Comparison of ENCODE assay signal across 9 cellular contexts in the genomic region with DNA sequence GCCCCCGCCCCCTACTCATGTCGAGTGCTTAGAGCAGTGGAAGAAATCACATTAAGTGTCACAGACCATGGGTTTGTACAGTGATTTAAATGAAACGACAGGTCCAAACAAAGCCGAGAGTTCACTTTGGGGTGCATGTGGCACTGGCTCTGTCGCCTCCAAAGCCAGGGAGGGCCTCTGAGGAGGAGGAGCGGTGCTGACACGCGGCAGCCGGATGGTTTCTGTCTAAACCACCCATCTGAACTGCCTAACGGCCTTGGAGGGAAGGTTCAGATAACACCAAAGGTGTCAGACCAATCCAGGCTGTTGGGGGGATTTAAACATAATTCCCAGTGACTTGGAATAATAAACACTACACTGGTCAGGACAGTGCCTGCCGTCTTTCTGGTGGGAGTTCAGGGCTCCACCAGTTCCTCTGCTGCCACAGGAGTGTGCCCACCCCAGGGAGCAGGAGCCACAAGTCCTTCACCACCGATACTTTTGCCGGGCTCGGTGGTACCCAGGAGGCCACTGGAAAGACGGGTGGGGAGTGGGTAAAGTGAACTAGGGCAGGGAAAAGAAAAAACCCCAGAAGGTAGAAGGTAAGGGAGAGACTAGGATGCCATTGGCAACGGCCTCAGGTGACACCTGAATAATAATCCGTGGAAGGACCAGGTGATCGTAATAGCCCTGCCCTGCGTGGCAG.
DNase-seq lines count a peak whose midpoint lies in the region; ATAC-seq, FAIRE-seq and TF ChIP-seq lines count a peak whose summit lies in the region.
"Had no signal": no experiment of that assay in that cellular context is flagged by ENCODE, and none has a peak within 500 bp of the region (broad histone marks: within the 10 kb centered on the region; RNA-seq: fewer than 3 reads in every experiment).

No MANE protein-coding gene starts in this region.

- peak overlapping the region; percentile 69 for H3K4me3 ChIP-seq in CD4-positive, CD25-positive, alpha-beta regulatory T cell (ENCODE audit: low read depth, low read length)
- H3K4me3 ChIP-seq in effector memory CD4-positive, alpha-beta T cell (ENCODE audit: insufficient read depth, low read depth, low read length, poor library complexity, severe bottlenecking): peak overlapping the region; percentile 26
- H3K4me3 ChIP-seq in rectal smooth muscle tissue (ENCODE audit: low read length): peak overlapping the region; percentile 2

- no peak for DNase-seq in CD4-positive, CD25-positive, alpha-beta regulatory T cell
- no peak for DNase-seq in effector memory CD4-positive, alpha-beta T cell
- DNase-seq in COLO668 (lab: John Stamatoyannopoulos, UW; ENCODE audit: unreplicated experiment) (no peak), GM12891 (ENCODE audit: insufficient read length, low spot score) (no peak), cerebellar cortex (ENCODE audit: low spot score) (no peak)
- DNase-seq: NCI-H510A had no signal

- H3K27ac ChIP-seq in CD4-positive, CD25-positive, alpha-beta regulatory T cell (ENCODE audit: insufficient read depth, low read length, poor library complexity, severe bottlenecking): peak overlapping the region; percentile 75
- peak overlapping the region; percentile 71 for H3K27ac ChIP-seq in effector memory CD4-positive, alpha-beta T cell (ENCODE audit: insufficient read depth, low read length, poor library complexity, severe bottlenecking)
- peak overlapping the region; percentile 82 for H3K27ac ChIP-seq in rectal smooth muscle tissue (ENCODE audit: low read depth, low read length)

- no peaks in the 10 kb centered on the region for H3K27me3 Mint-ChIP-seq in CD4-positive, CD25-positive, alpha-beta regulatory T cell
- no peaks in the 10 kb centered on the region for H3K27me3 Mint-ChIP-seq in IgD-negative memory B cell

- peak in 1 of 2 donors; percentile 5 for ATAC-seq in CD4-positive, CD25-positive, alpha-beta regulatory T cell (ENCODE audit: low read depth in 2 of 2)
- no peak for ATAC-seq in HG02759 (IDR thresholded peaks at IDR 0.05; ENCODE audit: unreplicated experiment)

- H3K36me3 Mint-ChIP-seq in CD4-positive, CD25-positive, alpha-beta regulatory T cell: peaks cover 10% of the 10 kb centered on the region
- H3K36me3 Mint-ChIP-seq in IgD-negative memory B cell: peaks cover 3% of the 10 kb centered on the region

- H3K36me3 ChIP-seq in CD4-positive, CD25-positive, alpha-beta regulatory T cell (ENCODE audit: control insufficient read depth, insufficient read depth, low read length): peaks cover 23% of the 10 kb centered on the region
- H3K36me3 ChIP-seq in effector memory CD4-positive, alpha-beta T cell (ENCODE audit: control insufficient read depth, insufficient read depth, low read length): peaks cover 12% of the 10 kb centered on the region
- no peaks in the 10 kb centered on the region for H3K36me3 ChIP-seq in rectal smooth muscle tissue (ENCODE audit: control insufficient read depth, insufficient read depth, low read length)

- no peak for TF ChIP-seq POLR2A in GM12891 (IDR thresholded peaks at IDR 0.05; ENCODE audit: low read depth, low read length)

- peaks cover 0 to 2% (median 0%) of the 10 kb centered on the region in 7 donors for H3K9me3 Mint-ChIP-seq in CD4-positive, CD25-positive, alpha-beta regulatory T cell
- no peaks in the 10 kb centered on the region for H3K9me3 Mint-ChIP-seq in IgD-negative memory B cell

- H3K4me1 ChIP-seq in CD4-positive, CD25-positive, alpha-beta regulatory T cell (ENCODE audit: control insufficient read depth, insufficient read depth, low read length, poor library complexity, severe bottlenecking): peaks cover 51% of the 10 kb centered on the region
- peaks cover 55% of the 10 kb centered on the region for H3K4me1 ChIP-seq in effector memory CD4-positive, alpha-beta T cell (ENCODE audit: control insufficient read depth, insufficient read depth, low read length, poor library complexity, severe bottlenecking)
- peaks cover 30% of the 10 kb centered on the region for H3K4me1 ChIP-seq in rectal smooth muscle tissue (ENCODE audit: control insufficient read depth, insufficient read depth, low read length)

- H3K4me3 Mint-ChIP-seq in CD4-positive, CD25-positive, alpha-beta regulatory T cell: peak overlapping the region; percentile 85 to 99 (median 88)
- peak overlapping the region in 3 of 4 donors; percentile 82 to 95 (median 92) for H3K4me3 Mint-ChIP-seq in IgD-negative memory B cell

- no peak overlapping the region for H3K9ac ChIP-seq in rectal smooth muscle tissue (ENCODE audit: low read length)

- H3K27ac Mint-ChIP-seq in CD4-positive, CD25-positive, alpha-beta regulatory T cell: peak overlapping the region; percentile 88 to 93 (median 90)
- peak overlapping the region; percentile 86 to 97 (median 91) for H3K27ac Mint-ChIP-seq in IgD-negative memory B cell

- H3K4me1 Mint-ChIP-seq in CD4-positive, CD25-positive, alpha-beta regulatory T cell: peaks cover 21 to 88% (median 57%) of the 10 kb centered on the region in 4 donors
- H3K4me1 Mint-ChIP-seq in IgD-negative memory B cell: peaks cover 39 to 58% (median 46%) of the 10 kb centered on the region in 3 donors

- H3K27me3 ChIP-seq in CD4-positive, CD25-positive, alpha-beta regulatory T cell (ENCODE audit: control insufficient read depth, insufficient read depth, low read length): no peaks in the 10 kb centered on the region
- H3K27me3 ChIP-seq in effector memory CD4-positive, alpha-beta T cell (replicated peaks; ENCODE audit: control insufficient read depth, insufficient read depth, low read length, poor library complexity, severe bottlenecking): no peaks in the 10 kb centered on the region
- no peaks in the 10 kb centered on the region for H3K27me3 ChIP-seq in rectal smooth muscle tissue (ENCODE audit: control insufficient read depth, insufficient read depth, low read length)

- FAIRE-seq in GM12891 (lab: Jason Lieb, UNC): no peak

- no peaks in the 10 kb centered on the region for H3K9me3 ChIP-seq in CD4-positive, CD25-positive, alpha-beta regulatory T cell (ENCODE audit: control insufficient read depth in 2 of 2, low read length in 2 of 2)
- H3K9me3 ChIP-seq in effector memory CD4-positive, alpha-beta T cell (ENCODE audit: control insufficient read depth, low read length): no peaks in the 10 kb centered on the region

TF ChIP-seq in GM12891, 5 proteins besides CTCF, POLR2A, EP300 and RAD21:
- no peak for TF ChIP-seq POU2F2 (IDR thresholded peaks at IDR 0.05; ENCODE audit: low read depth, low read length)
- no peak for TF ChIP-seq POLR2AphosphoS5 (IDR thresholded peaks at IDR 0.05; ENCODE audit: low read depth, low read length)
- no peak for TF ChIP-seq TAF1 (IDR thresholded peaks at IDR 0.05; ENCODE audit: low read depth, low read length)
- no peak for TF ChIP-seq PAX5 (IDR thresholded peaks at IDR 0.05; ENCODE audit: insufficient read depth, low read length, severe bottlenecking)
- TF ChIP-seq SPI1 (IDR thresholded peaks at IDR 0.05; ENCODE audit: low read depth, low read length): no peak

Comparison
In these comparisons a context has a peak if more than half of its experiments do, and no peak if none do; other contexts are left out.
1. H3K4me3 ChIP-seq: peak in every context shown above with its lines; median percentile 69 in CD4-positive, CD25-positive, alpha-beta regulatory T cell; 26 in effector memory CD4-positive, alpha-beta T cell; 2 in rectal smooth muscle tissue.